Comparison of ENCODE assay signal across 21 cellular contexts in genomic region chr4:41024556-41025491, GRCh38.
DNase-seq lines count a peak whose midpoint lies in the region; ATAC-seq, FAIRE-seq and TF ChIP-seq lines count a peak whose summit lies in the region.
"Had no signal": no experiment of that assay in that cellular context is flagged by ENCODE, and none has a peak within 500 bp of the region (broad histone marks: within the 10 kb centered on the region; RNA-seq: fewer than 3 reads in every experiment).

No MANE protein-coding gene starts in this region.

- TF ChIP-seq RAD21 in K562 (CRISPR knock-in tag; conservative IDR thresholded peaks at IDR 0.05 in 1 of 2, IDR thresholded peaks at IDR 0.05 in 1 of 2) = no peak

- peaks cover 38% of the 10 kb centered on the region for H3K9me3 Mint-ChIP-seq in activated naive CD4-positive, alpha-beta T cell treated with anti-CD3 and anti-CD28 coated beads for 36 hours

- H4K20me1 ChIP-seq in K562 (replicated peaks; ENCODE audit: control insufficient read depth, insufficient read depth, low read length) = no peaks in the 10 kb centered on the region
- H4K20me1 ChIP-seq: BLaER1 had no signal

- H3K36me3 ChIP-seq in K562 (ENCODE audit: control insufficient read depth, insufficient read depth, low read length) = no peaks in the 10 kb centered on the region
- H3K36me3 ChIP-seq in Peyer's patch = no peaks in the 10 kb centered on the region
- no peaks in the 10 kb centered on the region for H3K36me3 ChIP-seq in ascending aorta
- H3K36me3 ChIP-seq: SJSA1 had no signal

- H3K4me2 ChIP-seq in K562 (ENCODE audit: insufficient read depth, low read length) = no peak overlapping the region
- H3K4me2 ChIP-seq: BLaER1, KMS-11 had no signal

- peaks cover 11% of the 10 kb centered on the region for H3K36me3 Mint-ChIP-seq in activated naive CD4-positive, alpha-beta T cell treated with anti-CD3 and anti-CD28 coated beads for 36 hours (ENCODE audit: low read depth)

- no peak overlapping the region for H3K27ac Mint-ChIP-seq in activated naive CD4-positive, alpha-beta T cell treated with anti-CD3 and anti-CD28 coated beads for 36 hours
- H3K27ac Mint-ChIP-seq: activated naive CD4-positive, alpha-beta T cell treated with anti-CD3 and anti-CD28 coated beads, Interleukin-2, amount 50 U/mL, for 24 hours; naive thymus-derived CD4-positive, alpha-beta T cell; type B pancreatic cell had no signal

- H3K27ac ChIP-seq in K562 (ENCODE audit: extremely low read depth, low read depth, low read length) = no peak overlapping the region
- no peak overlapping the region for H3K27ac ChIP-seq in Peyer's patch
- no peak overlapping the region for H3K27ac ChIP-seq in ascending aorta
- H3K27ac ChIP-seq: BLaER1, KMS-11, SJSA1 had no signal

- H3K9me1 ChIP-seq in K562 (ENCODE audit: control insufficient read depth, insufficient read depth, low read length) = no peaks in the 10 kb centered on the region

- POLR2A ChIA-PET in K562 (lab: Yijun Ruan, JAX) = no interaction called here

- no peak for ATAC-seq in K562
- ATAC-seq: naive thymus-derived CD4-positive, alpha-beta T cell had no signal

- no peak overlapping the region for H3K4me3 Mint-ChIP-seq in activated naive CD4-positive, alpha-beta T cell treated with anti-CD3 and anti-CD28 coated beads for 36 hours
- H3K4me3 Mint-ChIP-seq: activated naive CD4-positive, alpha-beta T cell treated with anti-CD3 and anti-CD28 coated beads, Interleukin-2, amount 50 U/mL, for 24 hours; naive thymus-derived CD4-positive, alpha-beta T cell; type B pancreatic cell had no signal

- no peaks in the 10 kb centered on the region for H3K79me2 ChIP-seq in K562 (ENCODE audit: control insufficient read depth, insufficient read depth, low read length)

- FAIRE-seq in K562 (lab: Jason Lieb, UNC) = no peak

- no peak for TF ChIP-seq EP300 in K562 (IDR thresholded peaks at IDR 0.05; ENCODE audit: low read length)

- H3K9me3 ChIP-seq in K562 (replicated peaks; ENCODE audit: control insufficient read depth, insufficient read depth, low read depth, low read length) (no peaks in the 10 kb centered on the region), Peyer's patch (peaks cover 0 to 18% (median 9%) of the 10 kb centered on the region in 4 donors), ascending aorta (peaks cover 8 to 22% of the 10 kb centered on the region in 2 donors)

- H3K4me1 Mint-ChIP-seq in activated naive CD4-positive, alpha-beta T cell treated with anti-CD3 and anti-CD28 coated beads for 36 hours (ENCODE audit: low read depth) = no peaks in the 10 kb centered on the region
- H3K4me1 Mint-ChIP-seq: activated naive CD4-positive, alpha-beta T cell treated with anti-CD3 and anti-CD28 coated beads, Interleukin-2, amount 50 U/mL, for 24 hours; naive thymus-derived CD4-positive, alpha-beta T cell had no signal

- no peak for TF ChIP-seq CTCF in K562 (IDR thresholded peaks at IDR 0.05 in 2 of 3, conservative IDR thresholded peaks at IDR 0.05 in 1 of 3; ENCODE audit: insufficient read depth in 2 of 3, low read depth in 1 of 3, low read length in 3 of 3)
- TF ChIP-seq CTCF in lower leg skin (IDR thresholded peaks at IDR 0.05) = no peak
- no peak for TF ChIP-seq CTCF in Peyer's patch (IDR thresholded peaks at IDR 0.05)
- no peak for TF ChIP-seq CTCF in ascending aorta (IDR thresholded peaks at IDR 0.05)

- H3K9ac ChIP-seq in K562 (ENCODE audit: insufficient read depth in 1 of 2, low read depth in 2 of 2, low read length in 2 of 2) = no peak overlapping the region
- H3K9ac ChIP-seq: BLaER1, KMS-11 had no signal

- H3K27me3 Mint-ChIP-seq in activated naive CD4-positive, alpha-beta T cell treated with anti-CD3 and anti-CD28 coated beads for 36 hours (ENCODE audit: low read depth) = no peaks in the 10 kb centered on the region
- H3K27me3 Mint-ChIP-seq: activated naive CD4-positive, alpha-beta T cell treated with anti-CD3 and anti-CD28 coated beads, Interleukin-2, amount 50 U/mL, for 24 hours; type B pancreatic cell had no signal

- DNase-seq in ELF-1 (ENCODE audit: low read depth, low spot score) = peak; percentile 20
- peak; percentile 40 for DNase-seq in KBM-7
- DNase-seq in K562 (ENCODE audit: extremely low read depth in 1 of 4, low spot score in 3 of 4) = peak in 1 of 4 experiments; percentile 8
- DNase-seq in iris pigment epithelial cell (ENCODE audit: low read depth) = peak; percentile 64
- no peak for DNase-seq in activated naive CD4-positive, alpha-beta T cell treated with anti-CD3 and anti-CD28 coated beads for 36 hours
- no peak for DNase-seq in lower leg skin (ENCODE audit: low spot score in 2 of 2)
- DNase-seq in Peyer's patch = no peak
- no peak for DNase-seq in ascending aorta (ENCODE audit: low spot score in 2 of 2)
- DNase-seq: activated CD4-positive, alpha-beta T cell treated with anti-CD3 and anti-CD28 coated beads for 48 hours; DMS153; effector CD4-positive, alpha-beta T cell; foreskin fibroblast; naive thymus-derived CD4-positive, alpha-beta T cell; posterior cingulate gyrus; stimulated activated CD4-positive, alpha-beta T cell treated with anti-CD3 and anti-CD28 coated beads, Interleukin-12 subunit alpha, Interleukin-12 subunit beta, amount 100 ng/mL, for 4 hours; stimulated activated naive CD4-positive, alpha-beta T cell had no signal

- no TSS peak for BruUV-seq in K562 (replicated peaks; lab: Mats Ljungman, UMichigan)

- H3K27me3 ChIP-seq in K562 (ENCODE audit: control insufficient read depth in 2 of 2, insufficient read depth in 2 of 2, low read length in 2 of 2) = no peaks in the 10 kb centered on the region
- H3K27me3 ChIP-seq in Peyer's patch = no peaks in the 10 kb centered on the region
- no peaks in the 10 kb centered on the region for H3K27me3 ChIP-seq in ascending aorta
- H3K27me3 ChIP-seq: BLaER1, SJSA1 had no signal

- intact Hi-C loops in K562 (cut with micrococcal nuclease) = no loop called here
- intact Hi-C loops in activated naive CD4-positive, alpha-beta T cell treated with anti-CD3 and anti-CD28 coated beads for 36 hours (cut with micrococcal nuclease) = no loop called here
- intact Hi-C loops in lower leg skin (cut with DNase I; ENCODE audit: low total_unique reads) = no loop called here
- intact Hi-C loops in ascending aorta (cut with DNase I) = no loop called here

- no peak overlapping the region for H2AFZ ChIP-seq in K562 (ENCODE audit: low read depth, low read length)

- in situ Hi-C loops in KBM-7 (cut with MboI; ENCODE audit: low pct_unique_long_range_greater_than_20kb, low sequenced_read_pairs) = no loop called here
- in situ Hi-C loops in K562 (cut with MboI) = no loop called here

- no peak overlapping the region for H3K4me3 ChIP-seq in K562
- H3K4me3 ChIP-seq in lower leg skin (ENCODE audit: low read depth, poor library complexity, severe bottlenecking) = no peak overlapping the region
- H3K4me3 ChIP-seq in Peyer's patch = no peak overlapping the region
- no peak overlapping the region for H3K4me3 ChIP-seq in ascending aorta
- H3K4me3 ChIP-seq: BLaER1, SJSA1 had no signal

- no peak for TF ChIP-seq POLR2A in K562 (conservative IDR thresholded peaks at IDR 0.05)
- no peak for TF ChIP-seq POLR2A in lower leg skin (IDR thresholded peaks at IDR 0.05)
- no peak for TF ChIP-seq POLR2A in Peyer's patch (IDR thresholded peaks at IDR 0.05)

- H3K4me1 ChIP-seq in K562 (replicated peaks in 1 of 2; ENCODE audit: control insufficient read depth in 2 of 2, insufficient read depth in 2 of 2, low read length in 2 of 2) (no peaks in the 10 kb centered on the region), Peyer's patch (no peaks in the 10 kb centered on the region), ascending aorta (peaks cover 0 to 7% of the 10 kb centered on the region in 2 donors)
- H3K4me1 ChIP-seq: BLaER1, SJSA1 had no signal

- CTCF ChIA-PET in K562 (lab: Yijun Ruan, JAX; ENCODE audit: low intra/inter-chr PET ratio) = no interaction called here
- CTCF ChIA-PET in activated naive CD4-positive, alpha-beta T cell treated with anti-CD3 and anti-CD28 coated beads for 36 hours (lab: Charles Lee) = no interaction called here

- WGBS in K562 (ENCODE audit: insufficient coverage, low coverage, missing lambda C conversion rate) = 3% methylated on average over 13 of the region's 13 CpGs
- 90 to 96% methylated on average over 13 of the region's 13 CpGs for WGBS in lower leg skin, 2 donors

TF ChIP-seq in K562, 482 proteins besides CTCF, POLR2A, EP300 and RAD21 (continues in another document):
- TF ChIP-seq FOXK2 (conservative IDR thresholded peaks at IDR 0.05 in 1 of 2, IDR thresholded peaks at IDR 0.05 in 1 of 2; ENCODE audit: low read depth in 2 of 2) (no peak), HMG20A (CRISPR knock-in tag; conservative IDR thresholded peaks at IDR 0.05) (no peak), CBX5 (IDR thresholded peaks at IDR 0.05; ENCODE audit: borderline replicate concordance, low read depth) (peak; percentile 76; the same call in 1 of the 2 replicates), ELF1 (tag; IDR thresholded peaks at IDR 0.05) (no peak), TEAD2 (tag; IDR thresholded peaks at IDR 0.05) (no peak), BRD9 (IDR thresholded peaks at IDR 0.05; ENCODE audit: low read depth, partially characterized antibody) (no peak), CBX3 (IDR thresholded peaks at IDR 0.05; ENCODE audit: borderline replicate concordance in 1 of 2, low read length in 2 of 2) (peak in 1 of 2 experiments; percentile 75; a peak in 1 of 3 replicates), L3MBTL2 (IDR thresholded peaks at IDR 0.05) (no peak), BRF2 (IDR thresholded peaks at IDR 0.05; ENCODE audit: borderline replicate concordance, insufficient read depth, insufficient read length) (no peak), HMG20B (CRISPR knock-in tag; IDR thresholded peaks at IDR 0.05) (no peak), OTX1 (CRISPR knock-in tag; IDR thresholded peaks at IDR 0.05) (no peak), CBFA2T3 (IDR thresholded peaks at IDR 0.05) (no peak), TRIM28 (IDR thresholded peaks at IDR 0.05) (0 out of 2 replicates have a peak, but pooled peaks have one; percentile 63), ZNF699 (CRISPR knock-in tag; IDR thresholded peaks at IDR 0.05; ENCODE audit: insufficient replicate concordance) (no peak)

Comparison
In these comparisons a context has a peak if more than half of its experiments do, and no peak if none do; other contexts are left out.
1. DNase-seq: peak in ELF-1 (single experiment), KBM-7 (single experiment) and iris pigment epithelial cell (single experiment); none in activated naive CD4-positive, alpha-beta T cell treated with anti-CD3 and anti-CD28 coated beads for 36 hours (single experiment), lower leg skin (0 of 2), Peyer's patch (0 of 3) and ascending aorta (0 of 2).